In genomic region chrX:2478546-2479419, GRCh38 we compare ENCODE assay signal across 1 cellular context.
TF ChIP-seq lines count a peak whose summit lies in the region.

No MANE protein-coding gene starts in this region.

TF ChIP-seq in H1, 55 proteins besides CTCF, POLR2A, EP300 and RAD21:
- TF ChIP-seq GABPA (IDR thresholded peaks at IDR 0.05; ENCODE audit: borderline replicate concordance, insufficient read depth, low read length) = no peak
- 0 out of 2 replicates have a peak, but pooled peaks have one; percentile 50 for TF ChIP-seq TEAD4 (IDR thresholded peaks at IDR 0.05; ENCODE audit: low read depth, low read length)
- peak; percentile 56; the same call in 1 of the 2 replicates for TF ChIP-seq MAX (IDR thresholded peaks at IDR 0.05)
TF ChIP-seq in H1: peak in this region for 2.
